11 cellular contexts compared by ENCODE assay signal in genomic region chr2:45595724-45596435, GRCh38. TPM values are rescaled to one million over a fixed set of nuclear protein-coding genes. Genes with fewer than 3 reads are reported as not detected.
DNase-seq lines count a peak whose midpoint lies in the region; ATAC-seq, FAIRE-seq and TF ChIP-seq lines count a peak whose summit lies in the region.
"Had no signal": no experiment of that assay in that cellular context is flagged by ENCODE, and none has a peak within 500 bp of the region (broad histone marks: within the 10 kb centered on the region; RNA-seq: fewer than 3 reads in every experiment).

No MANE protein-coding gene starts in this region.

- H3K27ac ChIP-seq in testis = no peak overlapping the region

- peaks cover 16% of the 10 kb centered on the region for H3K36me3 Mint-ChIP-seq in effector memory CD8-positive, alpha-beta T cell (ENCODE audit: insufficient read depth)

- intact Hi-C loops in left ventricle myocardium superior (cut with micrococcal nuclease) = no loop called here
- intact Hi-C loops in testis (cut with DNase I; ENCODE audit: low total_unique reads) = no loop called here

- no peaks in the 10 kb centered on the region for H3K27me3 ChIP-seq in testis

- H3K27ac Mint-ChIP-seq in effector memory CD8-positive, alpha-beta T cell = no peak overlapping the region

- no peak for TF ChIP-seq POLR2A in H54 (IDR thresholded peaks at IDR 0.05; ENCODE audit: low read depth, low read length)
- no peak for TF ChIP-seq POLR2A in testis (IDR thresholded peaks at IDR 0.05)

- no peak overlapping the region for H3K4me3 ChIP-seq in astrocyte of the cerebellum (ENCODE audit: low read depth, low read length)
- no peak overlapping the region for H3K4me3 ChIP-seq in testis
- H3K4me3 ChIP-seq: smooth muscle cell had no signal

- 82 to 89% methylated on average over 4 of the region's 4 CpGs for WGBS in testis, 2 donors

- FAIRE-seq in H54 (lab: Jason Lieb, UNC) = peak; percentile 83

- DNase-seq in H54 (ENCODE audit: insufficient read length, low spot score) = no peak
- peak; percentile 79 for DNase-seq in astrocyte of the cerebellum (ENCODE audit: low read depth)
- peak; percentile 51 for DNase-seq in left ventricle myocardium superior
- peak; percentile 22 for DNase-seq in testis
- DNase-seq in DMS53 (lab: John Stamatoyannopoulos, UW) = no peak
- no peak for DNase-seq in effector memory CD8-positive, alpha-beta T cell
- DNase-seq: glutamatergic neuron, NCI-H1105 treated with DMSO at 0.1 percent for 48 hours had no signal

- H3K4me1 ChIP-seq in testis = no peaks in the 10 kb centered on the region

- peaks cover 4 to 7% of the 10 kb centered on the region in 2 donors for H3K4me1 Mint-ChIP-seq in effector memory CD8-positive, alpha-beta T cell (ENCODE audit: low read depth in 2 of 2)

- H3K36me3 ChIP-seq in testis (ENCODE audit: low read depth, missing control alignments) = no peaks in the 10 kb centered on the region

- in situ Hi-C loops in astrocyte of the cerebellum (cut with HindIII; ENCODE audit: low sequenced_read_pairs) = no loop called here

- no peak overlapping the region for H3K4me3 Mint-ChIP-seq in effector memory CD8-positive, alpha-beta T cell

- TF ChIP-seq CTCF in astrocyte of the cerebellum (IDR thresholded peaks at IDR 0.05; ENCODE audit: low read depth, low read length, missing control alignments) (no peak), testis (IDR thresholded peaks at IDR 0.05) (no peak)

- no peak for ATAC-seq in left ventricle myocardium superior
- ATAC-seq in effector memory CD8-positive, alpha-beta T cell (replicated peaks) = no peak
- ATAC-seq in GM21528 (IDR thresholded peaks at IDR 0.05; ENCODE audit: low FRiP score, unreplicated experiment) = no peak

- H3K9me3 ChIP-seq in testis = no peaks in the 10 kb centered on the region

- H3K27me3 Mint-ChIP-seq in effector memory CD8-positive, alpha-beta T cell = no peaks in the 10 kb centered on the region
- H3K27me3 Mint-ChIP-seq: brain had no signal

- no peaks in the 10 kb centered on the region for H3K9me3 Mint-ChIP-seq in effector memory CD8-positive, alpha-beta T cell
- H3K9me3 Mint-ChIP-seq: brain had no signal

RNA-seq across cellular contexts. Expression of gene SRBD1, which starts 15.2 kb away (rescaled TPM):
- 6.3 TPM for total RNA-seq in left ventricle myocardium superior
- total RNA-seq in testis = 10 to 100 TPM; 27.8 to 29.7 TPM
- 9.0 TPM for polyA plus RNA-seq in testis (ENCODE audit: insufficient read depth, low read depth, low replicate concordance)

RNA-seq across cellular contexts. Expression of gene PRKCE, which starts 55.6 kb away (rescaled TPM):
- total RNA-seq in left ventricle myocardium superior (14.8 TPM), testis (10 to 100 TPM; 33.1 to 35.8 TPM)
- polyA plus RNA-seq in testis (ENCODE audit: insufficient read depth, low read depth, low replicate concordance) = 27.4 TPM

Comparison
In these comparisons a context has a peak if more than half of its experiments do, and no peak if none do; other contexts are left out.
1. DNase-seq: peak in astrocyte of the cerebellum (single experiment), left ventricle myocardium superior (single experiment) and testis (single experiment); none in H54 (single experiment), DMS53 (single experiment) and effector memory CD8-positive, alpha-beta T cell (0 of 3).